30 cellular contexts compared by ENCODE assay signal in genomic region chr16:50563989-50564388, GRCh38. TPM values are rescaled to one million over a fixed set of nuclear protein-coding genes. Genes with fewer than 3 reads are reported as not detected.
"Had no signal": no experiment of that assay in that cellular context is flagged by ENCODE, and none has a peak within 500 bp of the region (broad histone marks: within the 10 kb centered on the region; RNA-seq: fewer than 3 reads in every experiment).

No MANE protein-coding gene starts in this region.

- H3K9ac ChIP-seq: parathyroid adenoma had no signal

- H3K9me3 Mint-ChIP-seq: nephron, neural crest cell had no signal

- H3K36me3 Mint-ChIP-seq: immature natural killer cell had no signal

- H3K4me1 ChIP-seq: left lung, lower lobe of right lung, parathyroid adenoma, right atrium auricular region, testis, thyroid gland, vagina had no signal

- H3K27ac ChIP-seq: left lung, lower lobe of right lung, parathyroid adenoma, right atrium auricular region, skin epidermis, stomach, testis, thyroid gland, transverse colon, upper lobe of left lung, vagina had no signal

- H3K4me3 Mint-ChIP-seq: immature natural killer cell; nephron; neural crest cell; stimulated activated naive B cell treated with anti-CD40 and anti-IgM and Interleukin-4, amounts not matched to agents 10 μg/mL and 1 μg/mL and 100 μg/mL, for 72 hours had no signal

- H3K27me3 Mint-ChIP-seq: progenitor cell of endocrine pancreas had no signal

- FAIRE-seq: islet of Langerhans, kidney had no signal

- H3K79me2 ChIP-seq: parathyroid adenoma had no signal

- DNase-seq: hypothalamus; immature natural killer cell; kidney; left colon; left lung; lower lobe of right lung; mammary epithelial cell; mesenchymal stem cell; naive thymus-derived CD8-positive, alpha-beta T cell; occipital lobe; stimulated activated CD4-positive, alpha-beta T cell treated with anti-CD3 and anti-CD28 coated beads, Interleukin-12 subunit alpha, Interleukin-12 subunit beta, amount 100 ng/mL, for 4 hours; stimulated activated CD4-positive, alpha-beta T cell treated with anti-CD3 and anti-CD28 coated beads, Interleukin-15, amount 100 ng/mL, for 24 hours; stimulated activated CD4-positive, alpha-beta T cell treated with anti-CD3 and anti-CD28 coated beads, Interleukin-2, amount 100 ng/mL, for 24 hours; stimulated activated CD4-positive, alpha-beta T cell treated with anti-CD3 and anti-CD28 coated beads, Interleukin-4, amount 100 ng/mL, for 1 hour; stimulated activated naive B cell treated with anti-CD40 and anti-IgM and Interleukin-4, amounts not matched to agents 10 μg/mL and 1 μg/mL and 100 μg/mL, for 72 hours; stimulated activated naive CD8-positive, alpha-beta T cell treated with anti-CD3 and anti-CD28 coated beads, Interleukin-15, Interleukin-2, amounts not matched to agents 100 U/mL and 50 U/mL, for 24 hours; stomach; testis; thyroid gland; transverse colon; upper lobe of left lung had no signal

- H3K27me3 ChIP-seq: left lung, right atrium auricular region, stomach, testis, thyroid gland, transverse colon, upper lobe of left lung, vagina had no signal

- H3K4me3 ChIP-seq: left lung, lower lobe of right lung, right atrium auricular region, skin epidermis, stomach, testis, thyroid gland, transverse colon, upper lobe of left lung, vagina had no signal

- H3K36me3 ChIP-seq: left lung, right atrium auricular region, thyroid gland, transverse colon, vagina had no signal

- H3K27ac Mint-ChIP-seq: immature natural killer cell, nephron, progenitor cell of endocrine pancreas had no signal

- H2AFZ ChIP-seq: parathyroid adenoma had no signal

- H3K9me3 ChIP-seq: left lung, testis, thyroid gland, transverse colon, vagina had no signal

- ATAC-seq: left colon; left lung; lower lobe of right lung; naive thymus-derived CD8-positive, alpha-beta T cell; sciatic nerve; stimulated activated naive B cell treated with anti-CD40 and anti-IgM and Interleukin-4, amounts not matched to agents 10 μg/mL and 1 μg/mL and 100 μg/mL, for 72 hours; stimulated activated naive CD8-positive, alpha-beta T cell treated with anti-CD3 and anti-CD28 coated beads, Interleukin-15, Interleukin-2, amounts not matched to agents 100 U/mL and 50 U/mL, for 24 hours had no signal

RNA-seq across cellular contexts. Expression of gene NKD1, which starts 15.8 kb away (rescaled TPM):
- polyA plus RNA-seq: immature natural killer cell had no signal
